Comparison of ENCODE assay signal across 1 cellular context in genomic region chr4:148539387-148539786, GRCh38.
TF ChIP-seq lines count a peak whose summit lies in the region.

No MANE protein-coding gene starts in this region.

TF ChIP-seq in SK-N-SH, 30 proteins besides CTCF, POLR2A, EP300 and RAD21 (continued from another document):
- TF ChIP-seq REST (IDR thresholded peaks at IDR 0.05; ENCODE audit: low read depth, low read length), result no peak
- TF ChIP-seq MXI1 (IDR thresholded peaks at IDR 0.05; ENCODE audit: low read depth, low read length), result no peak
- TF ChIP-seq ZBTB33 (IDR thresholded peaks at IDR 0.05; ENCODE audit: borderline replicate concordance, low read depth), result no peak
- no peak for TF ChIP-seq TEAD4 (IDR thresholded peaks at IDR 0.05; ENCODE audit: borderline replicate concordance, insufficient read depth)
- no peak for TF ChIP-seq GATA2 (CRISPR knock-in tag; IDR thresholded peaks at IDR 0.05)
